ENCODE assay signal across 8 cellular contexts in the genomic region with DNA sequence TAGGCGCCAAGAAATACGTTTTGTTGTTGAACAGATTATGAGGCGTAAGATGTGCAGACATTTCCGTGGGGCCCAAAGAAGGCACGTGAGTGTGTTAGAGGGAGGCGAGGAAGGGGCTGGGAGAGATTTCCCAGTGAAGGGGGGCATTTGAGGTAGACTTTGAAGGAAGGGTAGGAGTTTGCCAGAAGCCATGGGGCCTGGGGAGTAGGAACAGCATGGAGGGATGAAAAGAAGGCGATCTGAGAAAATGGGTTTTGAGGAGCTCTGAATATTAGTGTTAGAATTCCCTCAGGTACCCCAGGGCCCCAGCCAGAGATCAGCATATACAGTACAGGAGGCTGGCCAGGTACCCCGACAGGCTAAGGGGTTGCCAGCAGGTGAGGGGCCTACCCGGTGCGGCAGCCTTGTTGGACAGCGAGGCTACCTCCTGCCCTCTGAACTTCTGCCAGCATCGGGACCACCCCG. TPM values are rescaled to one million over a fixed set of nuclear protein-coding genes. Genes with fewer than 3 reads are reported as not detected.
DNase-seq lines count a peak whose midpoint lies in the region; ATAC-seq and TF ChIP-seq lines count a peak whose summit lies in the region.

No MANE protein-coding gene starts in this region.

- H3K9me3 ChIP-seq in HEK293 (ENCODE audit: control insufficient read depth, insufficient read depth, low read depth, low read length) = no peaks in the 10 kb centered on the region
- no peaks in the 10 kb centered on the region for H3K9me3 ChIP-seq in iPS DF 6.9 (ENCODE audit: control insufficient read depth, insufficient read depth, low read length)

- POLR2A ChIA-PET in HEK293 (lab: Yijun Ruan, JAX) = interaction anchor here (0.5 to 5.8 kb wide), 22 partner anchors 8 to 543 kb away, joined by 3 to 117 read pairs (median 4); a partner anchor contains a TSS
- POLR2A ChIA-PET in activated B cell treated with CpG ODN at 0.5 μM for 24 hours (lab: Charles Lee) = interaction anchor here (0.5 to 4.3 kb wide), 25 partner anchors 8 to 749 kb away, joined by 3 to 86 read pairs (median 5); a partner anchor contains a TSS

- H3K27me3 Mint-ChIP-seq in activated B cell treated with CpG ODN at 0.5 μM for 24 hours = no peaks in the 10 kb centered on the region
- H3K27me3 Mint-ChIP-seq in stimulated activated naive B cell treated with anti-CD40 and anti-IgM and Interleukin-4, amounts not matched to agents 10 μg/mL and 1 μg/mL and 100 μg/mL, for 72 hours = no peaks in the 10 kb centered on the region

- CTCF ChIA-PET in HEK293 (lab: Yijun Ruan, JAX) (interaction anchor here (0.6 to 4.4 kb wide), 10 partner anchors 8 to 499 kb away, joined by 3 to 31 read pairs (median 4); a partner anchor contains a TSS), activated B cell treated with CpG ODN at 0.5 μM for 24 hours (lab: Charles Lee) (interaction anchor here (0.8 to 4.4 kb wide), 6 partner anchors 8 to 102 kb away, joined by 3 to 18 read pairs (median 6); a partner anchor contains a TSS)

- H3K36me3 ChIP-seq in HEK293 (ENCODE audit: control insufficient read depth in 2 of 2, insufficient read depth in 1 of 2, low read length in 2 of 2) = peaks cover 25 to 33% of the 10 kb centered on the region in 2 experiments
- H3K36me3 ChIP-seq in iPS DF 6.9 (ENCODE audit: control insufficient read depth, insufficient read depth, low read length) = peaks cover 14% of the 10 kb centered on the region

- no CpG with 5 or more reads among the region's 13 CpGs for WGBS in iPS DF 6.9 (ENCODE audit: insufficient coverage, insufficient read length)

- H3K4me1 Mint-ChIP-seq in activated B cell treated with CpG ODN at 0.5 μM for 24 hours = peaks cover 34% of the 10 kb centered on the region
- H3K4me1 Mint-ChIP-seq in stimulated activated naive B cell treated with anti-CD40 and anti-IgM and Interleukin-4, amounts not matched to agents 10 μg/mL and 1 μg/mL and 100 μg/mL, for 72 hours = peaks cover 23 to 42% of the 10 kb centered on the region in 2 donors

- no peaks in the 10 kb centered on the region for H3K9me3 Mint-ChIP-seq in activated B cell treated with CpG ODN at 0.5 μM for 24 hours
- H3K9me3 Mint-ChIP-seq in stimulated activated naive B cell treated with anti-CD40 and anti-IgM and Interleukin-4, amounts not matched to agents 10 μg/mL and 1 μg/mL and 100 μg/mL, for 72 hours = no peaks in the 10 kb centered on the region

- peaks cover 32% of the 10 kb centered on the region for H3K36me3 Mint-ChIP-seq in activated B cell treated with CpG ODN at 0.5 μM for 24 hours (ENCODE audit: low read depth)
- peaks cover 23 to 31% of the 10 kb centered on the region in 2 donors for H3K36me3 Mint-ChIP-seq in stimulated activated naive B cell treated with anti-CD40 and anti-IgM and Interleukin-4, amounts not matched to agents 10 μg/mL and 1 μg/mL and 100 μg/mL, for 72 hours

- TF ChIP-seq CTCF in HEK293 (tag by site-specific recombination; IDR thresholded peaks at IDR 0.05) (no peak), activated B cell treated with CpG ODN at 0.5 μM for 24 hours (IDR thresholded peaks at IDR 0.05) (no peak)

- H3K27ac ChIP-seq in HEK293 (ENCODE audit: extremely low read depth, low read depth, low read length) (peak overlapping the region; percentile 78; the same call in 1 of the 2 replicates), iPS DF 6.9 (ENCODE audit: low read length) (no peak overlapping the region)

- DNase-seq in activated B cell treated with CpG ODN at 0.5 μM for 24 hours (no peak), iPS DF 6.9 (ENCODE audit: low read depth, low spot score) (no peak), NK-92 (lab: John Stamatoyannopoulos, UW; ENCODE audit: unreplicated experiment) (no peak), inferior parietal cortex (ENCODE audit: extremely low spot score) (no peak)
- no peak for DNase-seq in stimulated activated naive B cell treated with anti-CD40 and anti-IgM and Interleukin-4, amounts not matched to agents 10 μg/mL and 1 μg/mL and 100 μg/mL, for 72 hours

- peak overlapping the region; percentile 95 for H3K4me3 Mint-ChIP-seq in activated B cell treated with CpG ODN at 0.5 μM for 24 hours
- H3K4me3 Mint-ChIP-seq in stimulated activated naive B cell treated with anti-CD40 and anti-IgM and Interleukin-4, amounts not matched to agents 10 μg/mL and 1 μg/mL and 100 μg/mL, for 72 hours = peak overlapping the region; percentile 86 to 95

- H3K27ac Mint-ChIP-seq in activated B cell treated with CpG ODN at 0.5 μM for 24 hours = peak overlapping the region; percentile 89
- peak overlapping the region; percentile 94 for H3K27ac Mint-ChIP-seq in stimulated activated naive B cell treated with anti-CD40 and anti-IgM and Interleukin-4, amounts not matched to agents 10 μg/mL and 1 μg/mL and 100 μg/mL, for 72 hours

- no peak for ATAC-seq in activated B cell treated with CpG ODN at 0.5 μM for 24 hours (ENCODE audit: low read depth)
- ATAC-seq in stimulated activated naive B cell treated with anti-CD40 and anti-IgM and Interleukin-4, amounts not matched to agents 10 μg/mL and 1 μg/mL and 100 μg/mL, for 72 hours (replicated peaks) = peak; percentile 45 to 51
- no peak for ATAC-seq in GM18502 (IDR thresholded peaks at IDR 0.05; ENCODE audit: poor library complexity, unreplicated experiment)
- ATAC-seq in HG03039 (IDR thresholded peaks at IDR 0.05; ENCODE audit: unreplicated experiment) = no peak

- intact Hi-C loops in activated B cell treated with CpG ODN at 0.5 μM for 24 hours (cut with micrococcal nuclease) = loop anchor here (1.0 to 2.0 kb wide), 5 partner anchors 11 to 102 kb away; a partner anchor contains a TSS

- peak overlapping the region; percentile 92 for H3K4me3 ChIP-seq in HEK293 (ENCODE audit: low read depth, low read length)
- peak overlapping the region; percentile 49; the same call in 1 of the 2 replicates for H3K4me3 ChIP-seq in iPS DF 6.9 (ENCODE audit: low read length)

- H3K27me3 ChIP-seq in iPS DF 6.9 (ENCODE audit: control insufficient read depth, insufficient read depth, low read length) = no peaks in the 10 kb centered on the region; the same call in 1 of the 2 replicates

- peaks cover 12% of the 10 kb centered on the region for H3K4me1 ChIP-seq in HEK293 (ENCODE audit: control insufficient read depth, insufficient read depth, low read length)
- peaks cover 2% of the 10 kb centered on the region; the same call in 1 of the 2 replicates for H3K4me1 ChIP-seq in iPS DF 6.9 (ENCODE audit: control insufficient read depth, insufficient read depth, low read length)

TF ChIP-seq in HEK293, 187 proteins besides CTCF, POLR2A, EP300 and RAD21 (continues in another document):
- no peak for TF ChIP-seq ZSCAN23 (tag by site-specific recombination; IDR thresholded peaks at IDR 0.05)
- TF ChIP-seq ZNF791 (tag by site-specific recombination; IDR thresholded peaks at IDR 0.05) = no peak
- TF ChIP-seq, protein P1, sequence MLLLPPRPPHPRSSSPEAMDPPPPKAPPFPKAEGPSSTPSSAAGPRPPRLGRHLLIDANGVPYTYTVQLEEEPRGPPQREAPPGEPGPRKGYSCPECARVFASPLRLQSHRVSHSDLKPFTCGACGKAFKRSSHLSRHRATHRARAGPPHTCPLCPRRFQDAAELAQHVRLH (tag by site-specific recombination; IDR thresholded peaks at IDR 0.05) = no peak
- TF ChIP-seq ZNF747 (tag by site-specific recombination; IDR thresholded peaks at IDR 0.05) = no peak
- TF ChIP-seq ZNF658 (tag by site-specific recombination; IDR thresholded peaks at IDR 0.05) = no peak
- no peak for TF ChIP-seq ZNF19 (tag by site-specific recombination; IDR thresholded peaks at IDR 0.05; ENCODE audit: low read depth)
- TF ChIP-seq ZFP3 (tag by site-specific recombination; IDR thresholded peaks at IDR 0.05; ENCODE audit: low read depth) = peak; percentile 95
- 0 out of 2 replicates have a peak, but pooled peaks have one; percentile 48 for TF ChIP-seq ZNF335 (tag by site-specific recombination; conservative IDR thresholded peaks at IDR 0.05)
- no peak for TF ChIP-seq ZNF184 (tag by site-specific recombination; IDR thresholded peaks at IDR 0.05)
- TF ChIP-seq, protein P2, sequence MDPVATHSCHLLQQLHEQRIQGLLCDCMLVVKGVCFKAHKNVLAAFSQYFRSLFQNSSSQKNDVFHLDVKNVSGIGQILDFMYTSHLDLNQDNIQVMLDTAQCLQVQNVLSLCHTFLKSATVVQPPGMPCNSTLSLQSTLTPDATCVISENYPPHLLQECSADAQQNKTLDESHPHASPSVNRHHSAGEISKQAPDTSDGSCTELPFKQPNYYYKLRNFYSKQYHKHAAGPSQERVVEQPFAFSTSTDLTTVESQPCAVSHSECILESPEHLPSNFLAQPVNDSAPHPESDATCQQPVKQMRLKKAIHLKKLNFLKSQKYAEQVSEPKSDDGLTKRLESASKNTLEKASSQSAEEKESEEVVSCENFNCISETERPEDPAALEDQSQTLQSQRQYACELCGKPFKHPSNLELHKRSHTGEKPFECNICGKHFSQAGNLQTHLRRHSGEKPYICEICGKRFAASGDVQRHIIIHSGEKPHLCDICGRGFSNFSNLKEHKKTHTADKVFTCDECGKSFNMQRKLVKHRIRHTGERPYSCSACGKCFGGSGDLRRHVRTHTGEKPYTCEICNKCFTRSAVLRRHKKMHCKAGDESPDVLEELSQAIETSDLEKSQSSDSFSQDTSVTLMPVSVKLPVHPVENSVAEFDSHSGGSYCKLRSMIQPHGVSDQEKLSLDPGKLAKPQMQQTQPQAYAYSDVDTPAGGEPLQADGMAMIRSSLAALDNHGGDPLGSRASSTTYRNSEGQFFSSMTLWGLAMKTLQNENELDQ (tag by site-specific recombination; IDR thresholded peaks at IDR 0.05; ENCODE audit: low read depth) = no peak
- TF ChIP-seq ZBTB20 (tag by site-specific recombination; IDR thresholded peaks at IDR 0.05) = no peak; the same call in 1 of the 2 replicates
- TF ChIP-seq, protein P3, sequence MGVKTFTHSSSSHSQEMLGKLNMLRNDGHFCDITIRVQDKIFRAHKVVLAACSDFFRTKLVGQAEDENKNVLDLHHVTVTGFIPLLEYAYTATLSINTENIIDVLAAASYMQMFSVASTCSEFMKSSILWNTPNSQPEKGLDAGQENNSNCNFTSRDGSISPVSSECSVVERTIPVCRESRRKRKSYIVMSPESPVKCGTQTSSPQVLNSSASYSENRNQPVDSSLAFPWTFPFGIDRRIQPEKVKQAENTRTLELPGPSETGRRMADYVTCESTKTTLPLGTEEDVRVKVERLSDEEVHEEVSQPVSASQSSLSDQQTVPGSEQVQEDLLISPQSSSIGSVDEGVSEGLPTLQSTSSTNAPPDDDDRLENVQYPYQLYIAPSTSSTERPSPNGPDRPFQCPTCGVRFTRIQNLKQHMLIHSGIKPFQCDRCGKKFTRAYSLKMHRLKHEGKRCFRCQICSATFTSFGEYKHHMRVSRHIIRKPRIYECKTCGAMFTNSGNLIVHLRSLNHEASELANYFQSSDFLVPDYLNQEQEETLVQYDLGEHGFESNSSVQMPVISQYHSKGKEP (tag by site-specific recombination; IDR thresholded peaks at IDR 0.05) = no peak
- no peak for TF ChIP-seq ZNF350 (tag by site-specific recombination; IDR thresholded peaks at IDR 0.05)

RNA-seq across cellular contexts. Expression of a gene that starts 0.4 kb away (rescaled TPM):
- 38.2 and 41.3 TPM in 2 replicates for total RNA-seq in activated B cell treated with CpG ODN at 0.5 μM for 24 hours

RNA-seq across cellular contexts. Expression of a gene that starts 18.7 kb away (rescaled TPM):
- total RNA-seq in activated B cell treated with CpG ODN at 0.5 μM for 24 hours = 363 and 368 TPM in 2 replicates

RNA-seq across cellular contexts. Expression of a gene that starts 30.9 kb away (rescaled TPM):
- 67.7 and 79.0 TPM in 2 replicates for total RNA-seq in activated B cell treated with CpG ODN at 0.5 μM for 24 hours

RNA-seq across cellular contexts. Expression of a gene that starts 44.9 kb away (rescaled TPM):
- 41.5 and 43.4 TPM in 2 replicates for total RNA-seq in activated B cell treated with CpG ODN at 0.5 μM for 24 hours

Comparison
In these comparisons a context has a peak if more than half of its experiments do, and no peak if none do; other contexts are left out.
1. ATAC-seq: peak in stimulated activated naive B cell treated with anti-CD40 and anti-IgM and Interleukin-4, amounts not matched to agents 10 μg/mL and 1 μg/mL and 100 μg/mL, for 72 hours (2 of 2); none in activated B cell treated with CpG ODN at 0.5 μM for 24 hours (single experiment), GM18502 (single experiment) and HG03039 (single experiment).